28 cellular contexts compared by ENCODE assay signal in genomic region chr5:35233601-35234000, GRCh38. TPM values are rescaled to one million over a fixed set of nuclear protein-coding genes. Genes with fewer than 3 reads are reported as not detected.
"Had no signal": no experiment of that assay in that cellular context is flagged by ENCODE, and none has a peak within 500 bp of the region (broad histone marks: within the 10 kb centered on the region; RNA-seq: fewer than 3 reads in every experiment).

No MANE protein-coding gene starts in this region.

- H3K27ac ChIP-seq: brain microvascular endothelial cell, cardiac muscle cell, SK-N-MC, VCaP had no signal

- ATAC-seq: activated CD4-positive, alpha-beta T cell treated with anti-CD3 and anti-CD28 coated beads for 36 hours; activated T-cell treated with anti-CD3 and anti-CD28 coated beads, Interleukin-2, amount 50 U/mL, for 72 hours; T-cell had no signal

- DNase-seq: activated CD4-positive, alpha-beta memory T cell treated with anti-CD3 and anti-CD28 coated beads, Interleukin-2, amount 10 ng/mL, durations not matched to agents 7 days and 5 days; activated CD4-positive, alpha-beta T cell treated with anti-CD3 and anti-CD28 coated beads for 36 hours; activated CD4-positive, alpha-beta T cell treated with anti-CD3 and anti-CD28 coated beads, Interleukin-2, amount 50 U/mL, for 1 hour; activated gamma-delta T cell treated with Interleukin-2 at 50 U/mL for 16 hours; activated naive CD4-positive, alpha-beta T cell treated with anti-CD3 and anti-CD28 coated beads, Interleukin-2, amount 10 ng/mL, durations not matched to agents 7 days and 5 days; activated naive CD8-positive, alpha-beta T cell treated with anti-CD3 and anti-CD28 coated beads for 36 hours; activated T-cell treated with anti-CD3 and anti-CD28 coated beads for 4 hours; activated T-cell treated with anti-CD3 and anti-CD28 coated beads, Interleukin-2, amount 50 U/mL, for 72 hours; brain microvascular endothelial cell; NCI-H1048; NCI-H146; NCI-H187 treated with DMSO at 0.1 percent for 48 hours; NCI-H2107; NCI-H2227 treated with DMSO at 0.1 percent for 48 hours; NCI-H446 treated with DMSO at 0.1 percent for 48 hours; NCI-H524 treated with DMSO at 0.1 percent for 48 hours; NCI-H82; SIG-M5; T-cell; T-helper 2 cell; T1000 had no signal

- H3K36me3 ChIP-seq: brain microvascular endothelial cell, cardiac muscle cell had no signal

- H3K4me3 ChIP-seq: cardiac muscle cell, SK-N-MC had no signal

- FAIRE-seq: TTC549 had no signal

RNA-seq across cellular contexts. Expression of gene PRLR, which starts 3.3 kb away (rescaled TPM):
- total RNA-seq: activated CD4-positive, alpha-beta memory T cell treated with anti-CD3 and anti-CD28 coated beads, Interleukin-2, amount 10 ng/mL, durations not matched to agents 7 days and 5 days; activated CD8-positive, alpha-beta memory T cell treated with anti-CD3 and anti-CD28 coated beads for 36 hours; activated naive CD8-positive, alpha-beta T cell treated with anti-CD3 and anti-CD28 coated beads for 36 hours; activated T-helper 2 cell treated with anti-CD3 and anti-CD28 coated beads, Interferon-gamma antibody, Interleukin-2, Interleukin-4, amounts not matched to agents 10 μg/mL and 5 μg/mL and 100 μg/mL, durations not matched to agents 14 hours and 24 hours and 36 hours; OCI-LY7 had no signal
- polyA plus RNA-seq: cardiac muscle cell had no signal
